16 cellular contexts compared by ENCODE assay signal in genomic region chr9:101586651-101587050, GRCh38. TPM values are rescaled to one million over a fixed set of nuclear protein-coding genes. Genes with fewer than 3 reads are reported as not detected.
DNase-seq lines count a peak whose midpoint lies in the region; ATAC-seq and TF ChIP-seq lines count a peak whose summit lies in the region.
"Had no signal": no experiment of that assay in that cellular context is flagged by ENCODE, and none has a peak within 500 bp of the region (broad histone marks: within the 10 kb centered on the region; RNA-seq: fewer than 3 reads in every experiment).

No MANE protein-coding gene starts in this region.

- no peaks in the 10 kb centered on the region for H3K36me3 ChIP-seq in upper lobe of right lung
- H3K36me3 ChIP-seq: BLaER1, left ventricle myocardium inferior had no signal

- no peak for DNase-seq in natural killer cell treated with Interleukin-12 subunit alpha and Interleukin-12 subunit beta and Interleukin-15 and Interleukin-18, amount 100 ng/mL, for 72 hours (ENCODE audit: low spot score)
- DNase-seq in natural killer cell = no peak
- no peak for DNase-seq in upper lobe of right lung
- DNase-seq in ACHN = no peak
- no peak for DNase-seq in head of caudate nucleus
- DNase-seq in AML-193 (lab: John Stamatoyannopoulos, UW) = no peak
- DNase-seq: anterior cingulate cortex, IMR-90, left ventricle myocardium inferior, NCI-H446 had no signal

- H3K4me1 Mint-ChIP-seq in natural killer cell treated with Interleukin-12 subunit alpha and Interleukin-12 subunit beta and Interleukin-15 and Interleukin-18, amount 100 ng/mL, for 72 hours (ENCODE audit: low read depth in 2 of 2) = peaks cover 16% of the 10 kb centered on the region in 2 donors
- H3K4me1 Mint-ChIP-seq in natural killer cell = no peaks in the 10 kb centered on the region

- no peaks in the 10 kb centered on the region for H3K4me1 ChIP-seq in upper lobe of right lung
- H3K4me1 ChIP-seq: BLaER1, left ventricle myocardium inferior had no signal

- H3K27me3 ChIP-seq in upper lobe of right lung = no peaks in the 10 kb centered on the region
- H3K27me3 ChIP-seq: BLaER1 had no signal

- peaks cover 5% of the 10 kb centered on the region for H3K36me3 Mint-ChIP-seq in natural killer cell treated with Interleukin-12 subunit alpha and Interleukin-12 subunit beta and Interleukin-15 and Interleukin-18, amount 100 ng/mL, for 72 hours
- no peaks in the 10 kb centered on the region for H3K36me3 Mint-ChIP-seq in natural killer cell

- TF ChIP-seq CTCF in natural killer cell (IDR thresholded peaks at IDR 0.05) (no peak), upper lobe of right lung (IDR thresholded peaks at IDR 0.05) (no peak)

- ATAC-seq in natural killer cell treated with Interleukin-12 subunit alpha and Interleukin-12 subunit beta and Interleukin-15 and Interleukin-18, amount 100 ng/mL, for 72 hours = peak; percentile 92 to 95
- ATAC-seq in natural killer cell = no peak
- peak; percentile 96 for ATAC-seq in HG02610 (IDR thresholded peaks at IDR 0.05; ENCODE audit: unreplicated experiment)
- peak; percentile 93 for ATAC-seq in HG03575 (IDR thresholded peaks at IDR 0.05; ENCODE audit: extremely low read depth, insufficient number of reproducible peaks, low FRiP score, unreplicated experiment)
- peak; percentile 71 for ATAC-seq in upper lobe of right lung

- peak overlapping the region; percentile 13 for H3K4me3 Mint-ChIP-seq in natural killer cell treated with Interleukin-12 subunit alpha and Interleukin-12 subunit beta and Interleukin-15 and Interleukin-18, amount 100 ng/mL, for 72 hours
- H3K4me3 Mint-ChIP-seq in natural killer cell = no peak overlapping the region
- H3K4me3 Mint-ChIP-seq: stimulated activated naive CD8-positive, alpha-beta T cell treated with anti-CD3 and anti-CD28 coated beads, Interleukin-15, Interleukin-2, amounts not matched to agents 100 ng/mL and 50 ng/mL, for 24 hours had no signal

- no peak overlapping the region for H3K4me3 ChIP-seq in upper lobe of right lung
- H3K4me3 ChIP-seq: BLaER1, left ventricle myocardium inferior had no signal

- H3K9me3 Mint-ChIP-seq in natural killer cell treated with Interleukin-12 subunit alpha and Interleukin-12 subunit beta and Interleukin-15 and Interleukin-18, amount 100 ng/mL, for 72 hours = no peaks in the 10 kb centered on the region
- H3K9me3 Mint-ChIP-seq in natural killer cell = no peaks in the 10 kb centered on the region
- H3K9me3 Mint-ChIP-seq: stimulated activated naive CD8-positive, alpha-beta T cell treated with anti-CD3 and anti-CD28 coated beads, Interleukin-15, Interleukin-2, amounts not matched to agents 100 ng/mL and 50 ng/mL, for 24 hours had no signal

- in situ Hi-C loops in ACHN (cut with HindIII; ENCODE audit: low pct_ligation_motif_present, low pct_unique_long_range_greater_than_20kb, low sequenced_read_pairs) = no loop called here

- peak overlapping the region in 1 of 2 donors; percentile 0 for H3K27ac Mint-ChIP-seq in natural killer cell treated with Interleukin-12 subunit alpha and Interleukin-12 subunit beta and Interleukin-15 and Interleukin-18, amount 100 ng/mL, for 72 hours
- no peak overlapping the region for H3K27ac Mint-ChIP-seq in natural killer cell
- H3K27ac Mint-ChIP-seq: stimulated activated naive CD8-positive, alpha-beta T cell treated with anti-CD3 and anti-CD28 coated beads, Interleukin-15, Interleukin-2, amounts not matched to agents 100 ng/mL and 50 ng/mL, for 24 hours had no signal

- peaks cover 0 to 19% of the 10 kb centered on the region in 2 donors for H3K27me3 Mint-ChIP-seq in natural killer cell treated with Interleukin-12 subunit alpha and Interleukin-12 subunit beta and Interleukin-15 and Interleukin-18, amount 100 ng/mL, for 72 hours
- H3K27me3 Mint-ChIP-seq in natural killer cell (ENCODE audit: low read depth in 2 of 2) = peaks cover 0 to 5% of the 10 kb centered on the region in 2 donors
- H3K27me3 Mint-ChIP-seq: stimulated activated naive CD8-positive, alpha-beta T cell treated with anti-CD3 and anti-CD28 coated beads, Interleukin-15, Interleukin-2, amounts not matched to agents 100 ng/mL and 50 ng/mL, for 24 hours had no signal

- H3K9me3 ChIP-seq in upper lobe of right lung = no peaks in the 10 kb centered on the region
- H3K9me3 ChIP-seq: BLaER1, left ventricle myocardium inferior had no signal

- intact Hi-C loops in natural killer cell (cut with micrococcal nuclease) = no loop called here
- intact Hi-C loops in upper lobe of right lung (cut with DNase I) = no loop called here
- intact Hi-C loops in head of caudate nucleus (cut with DNase I) = no loop called here

- H3K27ac ChIP-seq in upper lobe of right lung = no peak overlapping the region
- H3K27ac ChIP-seq: BLaER1, epithelial cell of prostate, left ventricle myocardium inferior had no signal

RNA-seq across cellular contexts. Expression of gene PPP3R2, which starts 8.1 kb away (rescaled TPM):
- total RNA-seq in natural killer cell treated with Interleukin-12 subunit alpha and Interleukin-12 subunit beta and Interleukin-15 and Interleukin-18, amount 100 ng/mL, for 72 hours = not detected
- not detected for total RNA-seq in natural killer cell
- total RNA-seq in upper lobe of right lung = not detected
- total RNA-seq: IMR-90; left ventricle myocardium inferior; T-helper 2 cell treated with Interferon-gamma antibody and Interleukin-4, amounts not matched to agents 100 ng/mL and 5 ng/mL, for 36 hours had no signal

RNA-seq across cellular contexts. Expression of gene RNF20, which starts 53.0 kb away (rescaled TPM):
- 10 to 100 TPM; 39.3 to 46.0 TPM for total RNA-seq in natural killer cell treated with Interleukin-12 subunit alpha and Interleukin-12 subunit beta and Interleukin-15 and Interleukin-18, amount 100 ng/mL, for 72 hours
- 10 to 100 TPM; 35.5 to 44.2 (median 42.5) TPM for total RNA-seq in natural killer cell
- total RNA-seq in upper lobe of right lung = 48.1 TPM

Comparison
In these comparisons a context has a peak if more than half of its experiments do, and no peak if none do; other contexts are left out.
1. ATAC-seq: peak in natural killer cell treated with Interleukin-12 subunit alpha and Interleukin-12 subunit beta and Interleukin-15 and Interleukin-18, amount 100 ng/mL, for 72 hours (2 of 2), HG02610 (single experiment), HG03575 (single experiment) and upper lobe of right lung (single experiment); none in natural killer cell (0 of 3).